In genomic region chr20:49046087-49046900, GRCh38 we compare ENCODE assay signal across 1 cellular context.
TF ChIP-seq lines count a peak whose summit lies in the region.

TSS of gene CSE1L (plus strand) at chr20:49046312. CDS start at chr20:49058464, 12,152 bp downstream.

TF ChIP-seq in K562, 482 proteins besides CTCF, POLR2A, EP300 and RAD21 (continued from another document and continues in another):
- TF ChIP-seq E2F8 (IDR thresholded peaks at IDR 0.05; ENCODE audit: low read depth, partially characterized antibody) (no peak), ZNF668 (CRISPR knock-in tag; IDR thresholded peaks at IDR 0.05) (no peak), EHMT2 (IDR thresholded peaks at IDR 0.05) (no peak; the same call in 1 of the 2 replicates), CHD7 (IDR thresholded peaks at IDR 0.05; ENCODE audit: low read depth, low read length) (no peak), ASH1L (IDR thresholded peaks at IDR 0.05; ENCODE audit: borderline replicate concordance, low read depth, partially characterized antibody) (peak; percentile 85), SOX6 (IDR thresholded peaks at IDR 0.05) (no peak), ZKSCAN1 (IDR thresholded peaks at IDR 0.05; ENCODE audit: low read depth, low read length) (no peak), STAT6 (CRISPR knock-in tag; IDR thresholded peaks at IDR 0.05) (no peak), MED1 (CRISPR knock-in tag; IDR thresholded peaks at IDR 0.05; ENCODE audit: borderline replicate concordance) (no peak), ZBTB8A (IDR thresholded peaks at IDR 0.05; ENCODE audit: partially characterized antibody) (no peak), MITF (IDR thresholded peaks at IDR 0.05) (0 out of 2 replicates have a peak, but pooled peaks have one; percentile 3), TFE3 (CRISPR knock-in tag; IDR thresholded peaks at IDR 0.05) (no peak), MCM5 (IDR thresholded peaks at IDR 0.05; ENCODE audit: low read depth) (no peak), RCOR1 (IDR thresholded peaks at IDR 0.05; ENCODE audit: borderline replicate concordance in 1 of 2, low read depth in 2 of 2, low read length in 2 of 2) (no peak; a peak in 1 of 4 replicates), TFAM (CRISPR knock-in tag; conservative IDR thresholded peaks at IDR 0.05) (no peak)
- TF ChIP-seq, protein P1, sequence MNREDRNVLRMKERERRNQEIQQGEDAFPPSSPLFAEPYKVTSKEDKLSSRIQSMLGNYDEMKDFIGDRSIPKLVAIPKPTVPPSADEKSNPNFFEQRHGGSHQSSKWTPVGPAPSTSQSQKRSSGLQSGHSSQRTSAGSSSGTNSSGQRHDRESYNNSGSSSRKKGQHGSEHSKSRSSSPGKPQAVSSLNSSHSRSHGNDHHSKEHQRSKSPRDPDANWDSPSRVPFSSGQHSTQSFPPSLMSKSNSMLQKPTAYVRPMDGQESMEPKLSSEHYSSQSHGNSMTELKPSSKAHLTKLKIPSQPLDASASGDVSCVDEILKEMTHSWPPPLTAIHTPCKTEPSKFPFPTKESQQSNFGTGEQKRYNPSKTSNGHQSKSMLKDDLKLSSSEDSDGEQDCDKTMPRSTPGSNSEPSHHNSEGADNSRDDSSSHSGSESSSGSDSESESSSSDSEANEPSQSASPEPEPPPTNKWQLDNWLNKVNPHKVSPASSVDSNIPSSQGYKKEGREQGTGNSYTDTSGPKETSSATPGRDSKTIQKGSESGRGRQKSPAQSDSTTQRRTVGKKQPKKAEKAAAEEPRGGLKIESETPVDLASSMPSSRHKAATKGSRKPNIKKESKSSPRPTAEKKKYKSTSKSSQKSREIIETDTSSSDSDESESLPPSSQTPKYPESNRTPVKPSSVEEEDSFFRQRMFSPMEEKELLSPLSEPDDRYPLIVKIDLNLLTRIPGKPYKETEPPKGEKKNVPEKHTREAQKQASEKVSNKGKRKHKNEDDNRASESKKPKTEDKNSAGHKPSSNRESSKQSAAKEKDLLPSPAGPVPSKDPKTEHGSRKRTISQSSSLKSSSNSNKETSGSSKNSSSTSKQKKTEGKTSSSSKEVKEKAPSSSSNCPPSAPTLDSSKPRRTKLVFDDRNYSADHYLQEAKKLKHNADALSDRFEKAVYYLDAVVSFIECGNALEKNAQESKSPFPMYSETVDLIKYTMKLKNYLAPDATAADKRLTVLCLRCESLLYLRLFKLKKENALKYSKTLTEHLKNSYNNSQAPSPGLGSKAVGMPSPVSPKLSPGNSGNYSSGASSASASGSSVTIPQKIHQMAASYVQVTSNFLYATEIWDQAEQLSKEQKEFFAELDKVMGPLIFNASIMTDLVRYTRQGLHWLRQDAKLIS (CRISPR knock-in tag; IDR thresholded peaks at IDR 0.05): peak; percentile 96; the same call in 1 of the 2 replicates
- TF ChIP-seq, protein P2, sequence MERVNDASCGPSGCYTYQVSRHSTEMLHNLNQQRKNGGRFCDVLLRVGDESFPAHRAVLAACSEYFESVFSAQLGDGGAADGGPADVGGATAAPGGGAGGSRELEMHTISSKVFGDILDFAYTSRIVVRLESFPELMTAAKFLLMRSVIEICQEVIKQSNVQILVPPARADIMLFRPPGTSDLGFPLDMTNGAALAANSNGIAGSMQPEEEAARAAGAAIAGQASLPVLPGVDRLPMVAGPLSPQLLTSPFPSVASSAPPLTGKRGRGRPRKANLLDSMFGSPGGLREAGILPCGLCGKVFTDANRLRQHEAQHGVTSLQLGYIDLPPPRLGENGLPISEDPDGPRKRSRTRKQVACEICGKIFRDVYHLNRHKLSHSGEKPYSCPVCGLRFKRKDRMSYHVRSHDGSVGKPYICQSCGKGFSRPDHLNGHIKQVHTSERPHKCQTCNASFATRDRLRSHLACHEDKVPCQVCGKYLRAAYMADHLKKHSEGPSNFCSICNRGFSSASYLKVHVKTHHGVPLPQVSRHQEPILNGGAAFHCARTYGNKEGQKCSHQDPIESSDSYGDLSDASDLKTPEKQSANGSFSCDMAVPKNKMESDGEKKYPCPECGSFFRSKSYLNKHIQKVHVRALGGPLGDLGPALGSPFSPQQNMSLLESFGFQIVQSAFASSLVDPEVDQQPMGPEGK (CRISPR knock-in tag; IDR thresholded peaks at IDR 0.05; ENCODE audit: borderline replicate concordance): no peak
